8 cellular contexts compared by ENCODE assay signal in the genomic region with DNA sequence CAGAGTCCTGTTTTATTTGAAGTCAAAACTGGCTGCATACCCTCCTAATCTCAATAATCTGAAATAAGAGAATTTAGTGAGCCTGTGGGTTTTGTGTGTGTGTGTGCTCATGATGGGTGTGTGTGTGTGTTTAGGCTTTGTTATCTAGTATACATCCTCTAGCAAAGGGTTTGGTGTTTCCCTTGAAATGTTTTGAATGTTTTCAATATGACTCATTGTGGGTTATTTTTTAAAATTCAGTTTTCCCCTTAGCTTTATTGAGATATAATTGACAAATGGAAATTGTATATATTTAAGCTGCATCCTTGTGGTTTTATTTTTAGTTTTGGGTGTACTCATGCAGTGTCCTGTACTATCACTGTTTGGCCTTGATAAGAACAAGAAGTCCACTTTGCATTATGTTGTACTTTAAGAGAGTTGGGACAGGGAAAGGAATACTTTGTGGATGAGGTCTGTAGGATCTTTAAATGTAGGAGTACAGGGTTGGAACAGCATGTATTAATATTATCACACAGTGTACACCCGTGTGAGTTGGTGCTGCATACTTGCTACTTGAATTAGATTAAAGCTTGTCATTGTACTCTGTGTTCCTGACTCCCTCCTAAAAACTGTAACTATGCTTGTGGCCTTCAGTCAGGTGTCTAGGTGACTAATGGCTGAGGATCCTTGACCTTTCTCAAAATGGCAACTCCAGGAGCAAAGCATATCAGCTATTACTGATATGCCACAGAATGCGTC. TPM values are rescaled to one million over a fixed set of nuclear protein-coding genes. Genes with fewer than 3 reads are reported as not detected.
A peak's percentile ranks its signal among the peaks of the same experiment; 100 is the strongest.
DNase-seq lines count a peak whose midpoint lies in the region; ATAC-seq, FAIRE-seq and TF ChIP-seq lines count a peak whose summit lies in the region.

No MANE protein-coding gene starts in this region.

- peak overlapping the region; percentile 48 for H3K27ac ChIP-seq in HepG2 (ENCODE audit: extremely low read length, insufficient read depth, low read length)
- H3K27ac ChIP-seq in prostate gland: peak overlapping the region in 1 of 2 donors; percentile 8

- TF ChIP-seq CTCF in Caco-2 (IDR thresholded peaks at IDR 0.05; ENCODE audit: insufficient read depth in 1 of 2, low read depth in 1 of 2, low read length in 1 of 2, severe bottlenecking in 1 of 2, unreplicated experiment in 1 of 2): no peak
- TF ChIP-seq CTCF in HepG2 (CRISPR knock-in tag; IDR thresholded peaks at IDR 0.05): no peak
- TF ChIP-seq CTCF in prostate gland (IDR thresholded peaks at IDR 0.05): no peak

- H3K27me3 ChIP-seq in Caco-2 (replicated peaks; ENCODE audit: control insufficient read depth, insufficient read depth, low read length) (no peaks in the 10 kb centered on the region), HepG2 (ENCODE audit: control insufficient read depth in 1 of 2, insufficient read depth in 2 of 2, low read length in 2 of 2) (no peaks in the 10 kb centered on the region), prostate gland (replicated peaks; ENCODE audit: insufficient read depth) (no peaks in the 10 kb centered on the region)

- TF ChIP-seq EP300 in HepG2 (IDR thresholded peaks at IDR 0.05; ENCODE audit: low read depth in 2 of 2, low read length in 2 of 2) (0 out of 4 replicates have a peak, but pooled peaks of 1 of the 2 experiments have one; percentile 23), HepG2 (CRISPR knock-in tag; IDR thresholded peaks at IDR 0.05; ENCODE audit: borderline replicate concordance) (no peak)

- no peak for TF ChIP-seq POLR2A in HepG2 (IDR thresholded peaks at IDR 0.05; ENCODE audit: insufficient read depth in 1 of 2, low read depth in 2 of 2, low read length in 2 of 2)
- TF ChIP-seq POLR2A in prostate gland (IDR thresholded peaks at IDR 0.05): no peak

- peaks cover 32% of the 10 kb centered on the region for H3K4me1 Mint-ChIP-seq in Caco-2 (ENCODE audit: low read depth, unreplicated experiment)
- H3K4me1 Mint-ChIP-seq in activated naive CD8-positive, alpha-beta T cell treated with anti-CD3 and anti-CD28 coated beads for 36 hours: peaks cover 26% of the 10 kb centered on the region

- 59% methylated on average over 2 of the region's 2 CpGs for WGBS in HepG2 (ENCODE audit: low lambda C conversion rate)
- WGBS in prostate gland: 40% methylated on average over 2 of the region's 2 CpGs

- intact Hi-C loops in Caco-2 (cut with micrococcal nuclease; ENCODE audit: unreplicated experiment) (no loop called here), HepG2 (cut with micrococcal nuclease; ENCODE audit: unreplicated experiment) (no loop called here), prostate gland (cut with DNase I) (no loop called here)

- CTCF ChIA-PET in Caco-2 (lab: Charles Lee): interaction anchor here (0.9 to 1.4 kb wide), 3 partner anchors 58 to 177 kb away, joined by 3 to 6 read pairs (median 3); a partner anchor contains a TSS
- CTCF ChIA-PET in HepG2 (lab: Yijun Ruan, JAX; ENCODE audit: low intra/inter-chr PET ratio, low total read pairs): no interaction called here

- POLR2A ChIA-PET in Caco-2 (lab: Charles Lee) (interaction anchor here (0.5 to 2.0 kb wide), 5 partner anchors 24 to 809 kb away, joined by 4 to 9 read pairs (median 7); a partner anchor contains a TSS), HepG2 (lab: Yijun Ruan, JAX) (interaction anchor here (1.1 kb wide), 1 partner anchor 58 kb away, joined by 3 read pairs; a partner anchor contains a TSS)

- peak overlapping the region; percentile 26 for H3K4me3 Mint-ChIP-seq in Caco-2 (ENCODE audit: unreplicated experiment)
- peak overlapping the region; percentile 12 for H3K4me3 Mint-ChIP-seq in activated naive CD8-positive, alpha-beta T cell treated with anti-CD3 and anti-CD28 coated beads for 36 hours

- H3K79me2 ChIP-seq in HepG2 (ENCODE audit: insufficient read depth, low read length): no peaks in the 10 kb centered on the region

- H3K4me1 ChIP-seq in Caco-2: peaks cover 57% of the 10 kb centered on the region
- H3K4me1 ChIP-seq in HepG2 (ENCODE audit: insufficient read depth, low read length): peaks cover 13% of the 10 kb centered on the region
- H3K4me1 ChIP-seq in prostate gland (replicated peaks): no peaks in the 10 kb centered on the region

- ATAC-seq in HG02759 (IDR thresholded peaks at IDR 0.05; ENCODE audit: unreplicated experiment) (peak; percentile 64), HepG2 (peak; percentile 55), HG03159 (IDR thresholded peaks at IDR 0.05; ENCODE audit: unreplicated experiment) (no peak)

- H4K20me1 ChIP-seq in HepG2 (ENCODE audit: insufficient read depth, low read length): no peaks in the 10 kb centered on the region

- TF ChIP-seq RAD21 in HepG2 (CRISPR knock-in tag; IDR thresholded peaks at IDR 0.05): no peak

- H2AFZ ChIP-seq in HepG2 (ENCODE audit: low read length): no peak overlapping the region

- H3K9me3 ChIP-seq in Caco-2 (no peaks in the 10 kb centered on the region), HepG2 (ENCODE audit: low read length) (no peaks in the 10 kb centered on the region), prostate gland (no peaks in the 10 kb centered on the region)

- H3K4me2 ChIP-seq in HepG2 (ENCODE audit: low read depth, low read length): no peak overlapping the region

- BruUV-seq in Caco-2 (replicated peaks; lab: Mats Ljungman, UMichigan) (TSS peak; percentile 73), HepG2 (replicated peaks; lab: Mats Ljungman, UMichigan) (no TSS peak)

- DNase-seq in Caco-2 (peak; percentile 70 to 73), HepG2 (ENCODE audit: low spot score) (peak; percentile 65), prostate gland (ENCODE audit: low spot score) (no peak), AG08396 (ENCODE audit: low spot score) (no peak), NCI-H146 treated with DMSO at 0.1 percent for 48 hours (lab: John Stamatoyannopoulos, UW; ENCODE audit: unreplicated experiment) (no peak)
- DNase-seq in activated naive CD8-positive, alpha-beta T cell treated with anti-CD3 and anti-CD28 coated beads for 36 hours: no peak

- in situ Hi-C loops in HepG2 (cut with HindIII; ENCODE audit: extremely low pct_ligation_motif_present, low pct_unique_long_range_greater_than_20kb): no loop called here

- H3K9me3 Mint-ChIP-seq in Caco-2 (ENCODE audit: unreplicated experiment): no peaks in the 10 kb centered on the region
- H3K9me3 Mint-ChIP-seq in activated naive CD8-positive, alpha-beta T cell treated with anti-CD3 and anti-CD28 coated beads for 36 hours: no peaks in the 10 kb centered on the region

- H3K9ac ChIP-seq in HepG2 (ENCODE audit: insufficient read depth, low read depth, low read length): no peak overlapping the region

- H3K27me3 Mint-ChIP-seq in Caco-2 (ENCODE audit: insufficient read depth, unreplicated experiment): no peaks in the 10 kb centered on the region
- no peaks in the 10 kb centered on the region for H3K27me3 Mint-ChIP-seq in activated naive CD8-positive, alpha-beta T cell treated with anti-CD3 and anti-CD28 coated beads for 36 hours

- H3K36me3 Mint-ChIP-seq in Caco-2 (ENCODE audit: insufficient read depth, unreplicated experiment): peaks cover 15% of the 10 kb centered on the region
- H3K36me3 Mint-ChIP-seq in activated naive CD8-positive, alpha-beta T cell treated with anti-CD3 and anti-CD28 coated beads for 36 hours: no peaks in the 10 kb centered on the region

- H3K4me3 ChIP-seq in Caco-2 (ENCODE audit: low read depth, low read length) (no peak overlapping the region), HepG2 (replicated peaks in 1 of 3; ENCODE audit: insufficient read depth in 1 of 3, low read depth in 2 of 3, low read length in 3 of 3) (no peak overlapping the region; a peak in 1 of 6 replicates), prostate gland (no peak overlapping the region)

- H3K27ac Mint-ChIP-seq in Caco-2 (ENCODE audit: unreplicated experiment): peak overlapping the region; percentile 70
- peak overlapping the region; percentile 75 for H3K27ac Mint-ChIP-seq in activated naive CD8-positive, alpha-beta T cell treated with anti-CD3 and anti-CD28 coated beads for 36 hours

- H3K36me3 ChIP-seq in Caco-2 (ENCODE audit: control insufficient read depth, insufficient read depth, low read length): no peaks in the 10 kb centered on the region
- H3K36me3 ChIP-seq in HepG2 (replicated peaks in 1 of 2; ENCODE audit: control insufficient read depth in 1 of 2, insufficient read depth in 2 of 2, low read length in 2 of 2): no peaks in the 10 kb centered on the region
- no peaks in the 10 kb centered on the region for H3K36me3 ChIP-seq in prostate gland

- FAIRE-seq in HepG2 (lab: Jason Lieb, UNC): no peak

TF ChIP-seq in HepG2, 621 proteins besides CTCF, POLR2A, EP300 and RAD21 (continues in another document):
- TF ChIP-seq NCOA2 (CRISPR knock-in tag; IDR thresholded peaks at IDR 0.05): peak; percentile 8; the same call in 1 of the 2 replicates

RNA-seq across cellular contexts. Expression of a gene that starts 58.3 kb away (rescaled TPM):
- total RNA-seq in Caco-2 (2022) (92.2 and 113 TPM in 2 replicates), HepG2 (2016; rRNA removed; fragmentation: Illumina TruSeq; extraction: Trizol) (23.7 and 26.9 TPM in 2 replicates), prostate gland (100 to 1,000 TPM in 1 of 2 donors, 10 to 100 TPM in 1; 97.2 to 285 TPM)
- 10 to 100 TPM in 1 of 2 experiments, 1 to 10 TPM in 1; 9.6 to 10.0 TPM for total RNA-seq in activated naive CD8-positive, alpha-beta T cell treated with anti-CD3 and anti-CD28 coated beads for 36 hours
- 1.3 and 2.3 TPM in 2 replicates for total RNA-seq in HepG2 (2016; cell fraction: cytosol; rRNA removed; fragmentation: Illumina TruSeq; extraction: Trizol; ENCODE audit: low read depth)
- 20.6 and 25.2 TPM in 2 replicates for total RNA-seq in HepG2 (2016; cell fraction: insoluble cytoplasmic fraction; rRNA removed; fragmentation: Illumina TruSeq; extraction: Trizol)
- total RNA-seq in HepG2 (2016; cell fraction: membrane; rRNA removed; fragmentation: Illumina TruSeq; extraction: Trizol): 4.6 and 6.2 TPM in 2 replicates
- 28.7 and 35.3 TPM in 2 replicates for total RNA-seq in HepG2 (2016; cell fraction: nucleus; rRNA removed; fragmentation: Illumina TruSeq; extraction: Trizol)
- polyA plus RNA-seq in HepG2 (2011; rRNA removed): 15.9 and 17.3 TPM in 2 replicates
- 7.7 and 9.9 TPM in 2 replicates for polyA plus RNA-seq in HepG2 (2011; cell fraction: cytosol; rRNA removed)
- polyA plus RNA-seq in HepG2 (2011; cell fraction: nucleus; rRNA removed): 14.7 and 14.8 TPM in 2 replicates
- polyA plus RNA-seq in HepG2 (2012): 10.9 and 12.0 TPM in 2 replicates
- 0.78 and 0.81 TPM in 2 replicates for polyA plus RNA-seq in HepG2 (2016; cell fraction: cytosol; fragmentation: Illumina TruSeq; extraction: Trizol; ENCODE audit: low read depth)
- 12.1 and 14.0 TPM in 2 replicates for polyA plus RNA-seq in HepG2 (2016; cell fraction: insoluble cytoplasmic fraction; fragmentation: Illumina TruSeq; extraction: Trizol; ENCODE audit: low read depth)
- polyA plus RNA-seq in HepG2 (2016; cell fraction: membrane; fragmentation: Illumina TruSeq; extraction: Trizol; ENCODE audit: low read depth): 1.8 and 2.1 TPM in 2 replicates
- 22.1 and 22.9 TPM in 2 replicates for polyA plus RNA-seq in HepG2 (2016; cell fraction: nucleus; fragmentation: Illumina TruSeq; extraction: Trizol; ENCODE audit: insufficient read depth, low read depth)
- 29.5 and 80.4 TPM in 2 replicates for polyA minus RNA-seq in HepG2 (2011; rRNA and poly(A)+ RNA removed; ENCODE audit: low replicate concordance)
- 14.3 and 18.8 TPM in 2 replicates for polyA minus RNA-seq in HepG2 (2011; cell fraction: cytosol; rRNA and poly(A)+ RNA removed)
- 39.1 and 52.5 TPM in 2 replicates for polyA minus RNA-seq in HepG2 (2011; cell fraction: nucleus; rRNA and poly(A)+ RNA removed)

Comparison
In these comparisons a context has a peak if more than half of its experiments do, and no peak if none do; other contexts are left out.
1. DNase-seq: peak in Caco-2 (2 of 2) and HepG2 (single experiment); none in activated naive CD8-positive, alpha-beta T cell treated with anti-CD3 and anti-CD28 coated beads for 36 hours (single experiment), prostate gland (single experiment), AG08396 (single experiment) and NCI-H146 treated with DMSO at 0.1 percent for 48 hours (single experiment).